ENCODE assay signal across 8 cellular contexts in the genomic region with DNA sequence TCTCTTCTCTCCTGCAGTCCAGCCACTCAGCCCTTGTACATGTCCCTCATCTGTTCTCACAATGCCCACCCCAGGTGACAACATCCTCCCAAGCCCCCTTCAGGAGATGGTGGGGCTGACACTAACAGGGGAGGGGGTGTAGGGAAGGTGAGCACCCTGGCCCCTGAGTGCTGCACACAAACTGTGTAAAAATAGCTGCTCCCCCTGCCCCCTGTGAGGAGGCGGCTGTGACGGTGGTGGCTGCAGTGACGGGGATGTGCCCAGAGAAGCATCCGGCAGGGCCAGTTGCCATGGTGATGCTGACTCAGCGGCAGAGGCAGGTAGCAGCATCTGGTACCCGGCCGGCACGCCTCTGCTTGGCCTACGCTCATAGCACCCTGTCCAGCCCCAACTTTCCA. TPM values are rescaled to one million over a fixed set of nuclear protein-coding genes. Genes with fewer than 3 reads are reported as not detected.
DNase-seq lines count a peak whose midpoint lies in the region; ATAC-seq, FAIRE-seq and TF ChIP-seq lines count a peak whose summit lies in the region.

No MANE protein-coding gene starts in this region.

- DNase-seq in NCI-H1105 (lab: John Stamatoyannopoulos, UW) (peak; percentile 14), H1 (ENCODE audit: low read depth in 1 of 2, low spot score in 2 of 2) (no peak), small intestine (peak; percentile 65), SIG-M5 treated with dmso at 0.1 percent for 504 hours (lab: John Stamatoyannopoulos, UW; ENCODE audit: unreplicated experiment) (no peak), brain microvascular endothelial cell (no peak)
- peak; percentile 97 for DNase-seq in activated CD4-positive, alpha-beta memory T cell treated with anti-CD3 and anti-CD28 coated beads for 36 hours

- peaks cover 0 to 8% of the 10 kb centered on the region in 2 experiments for H4K20me1 ChIP-seq in H1 (replicated peaks in 1 of 2; ENCODE audit: control insufficient read depth in 1 of 2, insufficient read depth in 2 of 2, low read length in 2 of 2)

- no peak overlapping the region for H3K4ac ChIP-seq in H1 (replicated peaks; ENCODE audit: insufficient read length, low read depth, low read length)

- H4K5ac ChIP-seq in H1 (ENCODE audit: insufficient read length, low read depth, low read length) = no peak overlapping the region

- intact Hi-C loops in activated CD4-positive, alpha-beta memory T cell treated with anti-CD3 and anti-CD28 coated beads for 36 hours (cut with micrococcal nuclease) = loop anchor here (1.0 to 10.0 kb wide), 2 partner anchors 10 to 200 kb away; partner anchors contain the start of gene MAST3

- no peaks in the 10 kb centered on the region for H3K79me1 ChIP-seq in H1 (ENCODE audit: low read depth, low read length)

- H2BK20ac ChIP-seq in H1 (ENCODE audit: low read length) = 0 out of 2 replicates have a peak overlapping the region, but pooled peaks have one; percentile 6

- no peak for FAIRE-seq in H1 (lab: Jason Lieb, UNC)
- no peak for FAIRE-seq in small intestine (lab: Jason Lieb, UNC)

- H4K91ac ChIP-seq in H1 (replicated peaks; ENCODE audit: insufficient read length, low read length) = no peak overlapping the region

- peak overlapping the region; percentile 98 for H3K27ac Mint-ChIP-seq in activated CD4-positive, alpha-beta memory T cell treated with anti-CD3 and anti-CD28 coated beads for 36 hours

- H3K23ac ChIP-seq in H1 (ENCODE audit: insufficient read length) = no peak overlapping the region

- H3K27me3 ChIP-seq in H1 (replicated peaks in 1 of 4; ENCODE audit: control insufficient read depth in 3 of 4, extremely low read depth in 1 of 4, insufficient read depth in 3 of 4, low read length in 3 of 4) (no peaks in the 10 kb centered on the region), small intestine (ENCODE audit: control insufficient read depth in 2 of 2, insufficient read depth in 2 of 2, low read length in 2 of 2) (no peaks in the 10 kb centered on the region), brain microvascular endothelial cell (replicated peaks) (no peaks in the 10 kb centered on the region)

- H3K27me3 Mint-ChIP-seq in activated CD4-positive, alpha-beta memory T cell treated with anti-CD3 and anti-CD28 coated beads for 36 hours = no peaks in the 10 kb centered on the region

- peak overlapping the region; percentile 75 to 78; a peak in 3 of 4 replicates for H3K4me2 ChIP-seq in H1 (ENCODE audit: insufficient read depth in 1 of 2, low read depth in 2 of 2, low read length in 2 of 2)

- H3K4me3 ChIP-seq in H1 (ENCODE audit: extremely low read depth in 1 of 4, insufficient read depth in 2 of 4, low read depth in 3 of 4, low read length in 4 of 4) (no peak overlapping the region), small intestine (ENCODE audit: low read depth in 1 of 2, low read length in 2 of 2) (no peak overlapping the region), brain microvascular endothelial cell (ENCODE audit: low read depth, low read length) (no peak overlapping the region)

- peaks cover 12% of the 10 kb centered on the region for H3K36me3 Mint-ChIP-seq in activated CD4-positive, alpha-beta memory T cell treated with anti-CD3 and anti-CD28 coated beads for 36 hours

- H2BK15ac ChIP-seq in H1 (ENCODE audit: low read length) = peak overlapping the region; percentile 47; the same call in 1 of the 2 replicates

- no peak for TF ChIP-seq RAD21 in H1 (IDR thresholded peaks at IDR 0.05 in 1 of 2, conservative IDR thresholded peaks at IDR 0.05 in 1 of 2; ENCODE audit: low read depth in 2 of 2, low read length in 2 of 2)

- in situ Hi-C loops in brain microvascular endothelial cell (cut with HindIII; ENCODE audit: low pct_ligation_motif_present, low sequenced_read_pairs) = no loop called here

- TF ChIP-seq CTCF in H1 (IDR thresholded peaks at IDR 0.05; ENCODE audit: control extremely low read depth in 1 of 3, insufficient read depth in 1 of 3, low read depth in 1 of 3, low read length in 3 of 3) (no peak), brain microvascular endothelial cell (IDR thresholded peaks at IDR 0.05; ENCODE audit: low read depth, low read length, missing control alignments) (no peak)

- H3K9me3 ChIP-seq in H1 (ENCODE audit: insufficient read depth in 2 of 2, low read depth in 1 of 2, low read length in 1 of 2) (no peaks in the 10 kb centered on the region), small intestine (ENCODE audit: control insufficient read depth, low read depth) (no peaks in the 10 kb centered on the region)

- no peak overlapping the region for H2AFZ ChIP-seq in H1 (ENCODE audit: low read length)

- H2AK5ac ChIP-seq in H1 (ENCODE audit: low read depth, low read length) = peak overlapping the region; percentile 96; the same call in 1 of the 2 replicates

- no peak overlapping the region for H3K18ac ChIP-seq in H1 (ENCODE audit: extremely low read depth, low read length)

- H2BK5ac ChIP-seq in H1 (ENCODE audit: low read depth, low read length) = no peak overlapping the region

- TF ChIP-seq EP300 in H1 (IDR thresholded peaks at IDR 0.05; ENCODE audit: borderline replicate concordance in 1 of 2, low read depth in 2 of 2, low read length in 2 of 2) = no peak

- H3K9ac ChIP-seq in H1 (replicated peaks in 1 of 4; ENCODE audit: extremely low read depth in 1 of 4, low read depth in 3 of 4, low read length in 3 of 4) = no peak overlapping the region

- peaks cover 2% of the 10 kb centered on the region for H3K9me3 Mint-ChIP-seq in activated CD4-positive, alpha-beta memory T cell treated with anti-CD3 and anti-CD28 coated beads for 36 hours

- no peak overlapping the region for H3K27ac ChIP-seq in H1 (ENCODE audit: low read depth, low read length)
- H3K27ac ChIP-seq in small intestine (ENCODE audit: low read depth in 1 of 2, low read length in 1 of 2) = peak overlapping the region in 1 of 2 donors; percentile 99
- H3K27ac ChIP-seq in brain microvascular endothelial cell = no peak overlapping the region

- peaks cover 73% of the 10 kb centered on the region for H3K4me1 Mint-ChIP-seq in activated CD4-positive, alpha-beta memory T cell treated with anti-CD3 and anti-CD28 coated beads for 36 hours (ENCODE audit: low read depth)

- H3K36me3 ChIP-seq in H1 (ENCODE audit: control insufficient read depth in 2 of 4, insufficient read depth in 4 of 4, low read length in 3 of 4) (no peaks in the 10 kb centered on the region; a peak in 1 of 8 replicates), small intestine (ENCODE audit: control insufficient read depth in 2 of 2, insufficient read depth in 2 of 2, low read length in 2 of 2) (no peaks in the 10 kb centered on the region), brain microvascular endothelial cell (replicated peaks) (no peaks in the 10 kb centered on the region)

- H2BK12ac ChIP-seq in H1 (ENCODE audit: low read depth, low read length) = peak overlapping the region; percentile 72

- no peak overlapping the region for H2BK120ac ChIP-seq in H1 (replicated peaks; ENCODE audit: low read depth, low read length)

- H3K56ac ChIP-seq in H1 (replicated peaks; ENCODE audit: insufficient read length, low read depth, low read length) = peak overlapping the region; percentile 70

- H4K8ac ChIP-seq in H1 (ENCODE audit: extremely low read depth, insufficient read depth, low read length) = no peak overlapping the region

- TF ChIP-seq POLR2A in H1 (IDR thresholded peaks at IDR 0.05; ENCODE audit: control extremely low read depth in 1 of 2, low read depth in 2 of 2, low read length in 2 of 2) = no peak

- peaks cover 0 to 27% (median 23%) of the 10 kb centered on the region in 4 experiments; a peak in 6 of 7 replicates for H3K4me1 ChIP-seq in H1 (replicated peaks in 1 of 4; ENCODE audit: control insufficient read depth in 3 of 4, insufficient read depth in 4 of 4, low read length in 3 of 4)
- no peaks in the 10 kb centered on the region for H3K4me1 ChIP-seq in small intestine (ENCODE audit: control insufficient read depth in 2 of 2, insufficient read depth in 1 of 2, low read depth in 1 of 2, low read length in 1 of 2)

- no peak overlapping the region for H3K14ac ChIP-seq in H1 (ENCODE audit: insufficient read length)

- no peak for ATAC-seq in GM18870 (IDR thresholded peaks at IDR 0.05; ENCODE audit: unreplicated experiment)
- ATAC-seq in HG03039 (IDR thresholded peaks at IDR 0.05; ENCODE audit: unreplicated experiment) = no peak

- 69% methylated on average over 9 of the region's 9 CpGs; no CpG with 5 or more reads in 1 of the 2 experiments for WGBS in H1 (ENCODE audit: extremely low coverage in 1 of 2, insufficient coverage in 1 of 2, insufficient read length in 1 of 2, insufficient replicate concordance in 2 of 2, low coverage in 1 of 2, low lambda C conversion rate in 2 of 2, missing lambda C conversion rate in 1 of 2), 2 experiments
- 31 to 40% (median 37%) methylated on average over 9 of the region's 9 CpGs for WGBS in small intestine, 3 donors

- POLR2A ChIA-PET in activated CD4-positive, alpha-beta memory T cell treated with anti-CD3 and anti-CD28 coated beads for 36 hours (lab: Charles Lee) = interaction anchor here (0.5 to 6.5 kb wide), 4 partner anchors 10 to 1508 kb away, joined by 3 to 416 read pairs (median 4); partner anchors contain the start of genes JUND and LSM4
- POLR2A ChIA-PET in H1 (lab: Charles Lee; ENCODE audit: partially characterized antibody) = interaction anchor here (0.6 to 6.2 kb wide), 5 partner anchors 9 to 45 kb away, joined by 3 to 237 read pairs (median 7); partner anchors contain the start of gene JUND

- H3K23me2 ChIP-seq in H1 (ENCODE audit: low read depth, low read length) = peaks cover 24% of the 10 kb centered on the region

- H3K4me3 Mint-ChIP-seq in activated CD4-positive, alpha-beta memory T cell treated with anti-CD3 and anti-CD28 coated beads for 36 hours = peak overlapping the region; percentile 90

- no peaks in the 10 kb centered on the region for H3K79me2 ChIP-seq in H1 (ENCODE audit: control insufficient read depth in 1 of 2, insufficient read depth in 2 of 2, low read length in 2 of 2)

- CTCF ChIA-PET in activated CD4-positive, alpha-beta memory T cell treated with anti-CD3 and anti-CD28 coated beads for 36 hours (lab: Charles Lee) = interaction anchor here (1.3 to 7.9 kb wide), 2 partner anchors 14 to 28 kb away, joined by 3 to 151 read pairs; partner anchors contain the start of genes JUND and LSM4
- CTCF ChIA-PET in H1 (lab: Charles Lee; ENCODE audit: partially characterized antibody) = interaction anchor here (0.8 to 3.5 kb wide), 2 partner anchors 14 to 27 kb away, joined by 3 to 52 read pairs; partner anchors contain the start of gene JUND

RNA-seq across cellular contexts. Expression of gene JUND, which starts 13.0 kb away (rescaled TPM):
- total RNA-seq in activated CD4-positive, alpha-beta memory T cell treated with anti-CD3 and anti-CD28 coated beads for 36 hours = 100 to 1,000 TPM; 232 to 236 TPM
- 77.5 and 95.8 TPM in 2 replicates for total RNA-seq in H1 (2021; fragmentation: NEBNext Ultra II Directional; extraction: Animal tissue kit (Norgen Biotek cat#: 25700))
- polyA plus RNA-seq in H1 (2011; rRNA removed) (54.0 and 64.4 TPM in 2 replicates), small intestine (100 to 1,000 TPM; 129 to 211 (median 159) TPM)
- polyA plus RNA-seq in H1 (2011; cell fraction: cytosol; rRNA removed) = 88.8 TPM
- polyA plus RNA-seq in H1 (2011; cell fraction: nucleus; rRNA removed) = 97.7 TPM
- 15.6 to 62.2 TPM (median 61.4 TPM) in 4 replicates for polyA plus RNA-seq in H1 (2012, experiment 1 of 2)
- 20.8 TPM for polyA plus RNA-seq in H1 (2012, experiment 2 of 2)
- 45.5 TPM for polyA plus RNA-seq in H1 (2013, experiment 1 of 2)
- polyA plus RNA-seq in H1 (2013, experiment 2 of 2) = 50.7 TPM
- polyA minus RNA-seq in H1 (2011; rRNA and poly(A)+ RNA removed) = 21.2 and 23.0 TPM in 2 replicates
- polyA minus RNA-seq in H1 (2011; cell fraction: cytosol; rRNA and poly(A)+ RNA removed) = 115 TPM
- polyA minus RNA-seq in H1 (2011; cell fraction: nucleus; rRNA and poly(A)+ RNA removed) = 188 TPM

RNA-seq across cellular contexts. Expression of gene IQCN, which starts 20.2 kb away (rescaled TPM):
- under 1 TPM; 0.36 to 0.39 TPM for total RNA-seq in activated CD4-positive, alpha-beta memory T cell treated with anti-CD3 and anti-CD28 coated beads for 36 hours
- 0.31 and 1.0 TPM in 2 replicates for total RNA-seq in H1 (2021; fragmentation: NEBNext Ultra II Directional; extraction: Animal tissue kit (Norgen Biotek cat#: 25700))
- polyA plus RNA-seq in H1 (2011; rRNA removed) (0.36 and 0.82 TPM in 2 replicates), small intestine (10 to 100 TPM in 1 of 3 donors, 1 to 10 TPM in 2; 1.5 to 15.2 (median 5.4) TPM)
- polyA plus RNA-seq in H1 (2011; cell fraction: cytosol; rRNA removed) = 0.45 TPM
- 4.0 TPM for polyA plus RNA-seq in H1 (2011; cell fraction: nucleus; rRNA removed)
- 0.22 to 0.46 TPM (median 0.31 TPM) in 4 replicates for polyA plus RNA-seq in H1 (2012, experiment 1 of 2)
- polyA plus RNA-seq in H1 (2012, experiment 2 of 2) = 0.18 TPM
- 0.12 TPM for polyA plus RNA-seq in H1 (2013, experiment 1 of 2)
- polyA plus RNA-seq in H1 (2013, experiment 2 of 2) = 0.15 TPM
- polyA minus RNA-seq in H1 (2011; rRNA and poly(A)+ RNA removed) = 0.98 and 1.9 TPM in 2 replicates
- 0.51 TPM for polyA minus RNA-seq in H1 (2011; cell fraction: cytosol; rRNA and poly(A)+ RNA removed)
- 3.5 TPM for polyA minus RNA-seq in H1 (2011; cell fraction: nucleus; rRNA and poly(A)+ RNA removed)

RNA-seq across cellular contexts. Expression of gene LSM4, which starts 28.4 kb away (rescaled TPM):
- 100 to 1,000 TPM; 356 to 361 TPM for total RNA-seq in activated CD4-positive, alpha-beta memory T cell treated with anti-CD3 and anti-CD28 coated beads for 36 hours
- 319 and 344 TPM in 2 replicates for total RNA-seq in H1 (2021; fragmentation: NEBNext Ultra II Directional; extraction: Animal tissue kit (Norgen Biotek cat#: 25700))
- 302 and 380 TPM in 2 replicates for polyA plus RNA-seq in H1 (2011; rRNA removed)
- 472 TPM for polyA plus RNA-seq in H1 (2011; cell fraction: cytosol; rRNA removed)
- polyA plus RNA-seq in H1 (2011; cell fraction: nucleus; rRNA removed) = 307 TPM
- polyA plus RNA-seq in H1 (2012, experiment 1 of 2) = 245 to 329 TPM (median 314 TPM) in 4 replicates
- 316 TPM for polyA plus RNA-seq in H1 (2012, experiment 2 of 2)
- 312 TPM for polyA plus RNA-seq in H1 (2013, experiment 1 of 2)
- polyA plus RNA-seq in H1 (2013, experiment 2 of 2) = 316 TPM
- polyA minus RNA-seq in H1 (2011; rRNA and poly(A)+ RNA removed) = 47.1 and 48.2 TPM in 2 replicates
- 90.1 TPM for polyA minus RNA-seq in H1 (2011; cell fraction: cytosol; rRNA and poly(A)+ RNA removed)
- 101 TPM for polyA minus RNA-seq in H1 (2011; cell fraction: nucleus; rRNA and poly(A)+ RNA removed)
- polyA plus RNA-seq in small intestine = 100 to 1,000 TPM; 166 to 269 (median 206) TPM

RNA-seq across cellular contexts. Expression of gene PGPEP1, which starts 45.9 kb away (rescaled TPM):
- 10 to 100 TPM; 29.0 to 30.8 TPM for total RNA-seq in activated CD4-positive, alpha-beta memory T cell treated with anti-CD3 and anti-CD28 coated beads for 36 hours
- total RNA-seq in H1 (2021; fragmentation: NEBNext Ultra II Directional; extraction: Animal tissue kit (Norgen Biotek cat#: 25700)) = 33.2 and 33.4 TPM in 2 replicates
- 16.6 and 17.0 TPM in 2 replicates for polyA plus RNA-seq in H1 (2011; rRNA removed)
- 19.4 TPM for polyA plus RNA-seq in H1 (2011; cell fraction: cytosol; rRNA removed)
- polyA plus RNA-seq in H1 (2011; cell fraction: nucleus; rRNA removed) = 29.1 TPM
- polyA plus RNA-seq in H1 (2012, experiment 1 of 2) = 21.0 to 25.1 TPM (median 23.6 TPM) in 4 replicates
- polyA plus RNA-seq in H1 (2012, experiment 2 of 2) = 19.1 TPM
- 41.9 TPM for polyA plus RNA-seq in H1 (2013, experiment 1 of 2)
- 41.8 TPM for polyA plus RNA-seq in H1 (2013, experiment 2 of 2)
- 58.5 and 73.6 TPM in 2 replicates for polyA minus RNA-seq in H1 (2011; rRNA and poly(A)+ RNA removed)
- polyA minus RNA-seq in H1 (2011; cell fraction: cytosol; rRNA and poly(A)+ RNA removed) = 23.0 TPM
- polyA minus RNA-seq in H1 (2011; cell fraction: nucleus; rRNA and poly(A)+ RNA removed) = 27.0 TPM
- 10 to 100 TPM; 29.1 to 47.0 (median 30.3) TPM for polyA plus RNA-seq in small intestine

Comparison
In these comparisons a context has a peak if more than half of its experiments do, and no peak if none do; other contexts are left out.
1. DNase-seq: peak in NCI-H1105 (single experiment), activated CD4-positive, alpha-beta memory T cell treated with anti-CD3 and anti-CD28 coated beads for 36 hours (single experiment) and small intestine (single experiment); none in H1 (0 of 2), SIG-M5 treated with dmso at 0.1 percent for 504 hours (single experiment) and brain microvascular endothelial cell (single experiment).